Comparison of ENCODE assay signal across 13 cellular contexts in the genomic region with DNA sequence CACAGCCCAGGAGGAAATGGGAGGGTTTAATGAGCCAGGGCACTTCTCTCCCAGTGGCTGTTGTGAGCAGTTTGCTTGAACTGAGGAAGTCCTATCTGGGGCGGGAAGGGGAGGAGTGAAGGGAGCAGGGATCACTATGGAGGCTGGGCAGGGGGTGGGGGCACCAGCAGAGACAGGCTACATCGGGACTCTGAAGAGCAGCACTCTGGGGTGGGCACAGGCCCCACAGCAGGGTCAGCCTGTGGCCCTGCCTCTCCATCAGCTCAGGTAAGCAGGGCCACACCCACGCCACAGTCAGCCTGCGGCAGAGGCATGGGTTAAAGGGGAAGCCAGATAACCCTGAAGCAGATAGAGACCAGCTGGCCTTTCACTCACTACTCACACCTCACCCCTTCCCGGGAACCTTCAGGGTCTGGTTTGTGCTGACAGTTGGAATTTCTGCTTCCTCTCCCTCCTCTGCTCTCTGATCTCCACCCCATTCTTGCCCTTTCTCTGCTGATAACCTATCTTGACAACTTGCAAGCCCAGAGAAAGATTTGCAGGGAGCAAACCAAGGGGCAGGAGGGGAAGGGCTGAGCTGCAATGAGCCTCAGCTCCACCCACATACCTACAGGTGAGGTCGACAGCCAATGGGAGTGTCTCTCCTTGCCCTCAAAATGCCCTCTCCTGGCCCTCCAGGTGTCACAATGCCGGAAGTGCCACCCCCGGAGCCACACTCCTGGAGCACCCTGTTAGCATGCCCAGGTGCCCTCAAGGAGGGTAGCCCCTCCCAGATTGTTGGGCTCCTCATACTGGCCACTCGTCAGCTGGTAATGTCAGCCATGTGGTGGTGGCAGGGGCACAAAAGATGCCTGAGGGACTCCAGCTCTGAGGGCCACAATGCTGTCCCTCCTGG. TPM values are rescaled to one million over a fixed set of nuclear protein-coding genes. Genes with fewer than 3 reads are reported as not detected.
DNase-seq lines count a peak whose midpoint lies in the region; ATAC-seq, FAIRE-seq and TF ChIP-seq lines count a peak whose summit lies in the region.
"Had no signal": no experiment of that assay in that cellular context is flagged by ENCODE, and none has a peak within 500 bp of the region (broad histone marks: within the 10 kb centered on the region; RNA-seq: fewer than 3 reads in every experiment).

No MANE protein-coding gene starts in this region.

- H3K23ac ChIP-seq in H1 (ENCODE audit: insufficient read length): no peak overlapping the region

- no peak overlapping the region for H3K27ac ChIP-seq in H1 (ENCODE audit: low read depth, low read length)
- H3K27ac ChIP-seq in brain microvascular endothelial cell: no peak overlapping the region
- H3K27ac ChIP-seq: C4-2B had no signal

- H4K91ac ChIP-seq in H1 (replicated peaks; ENCODE audit: insufficient read length, low read length): peak overlapping the region; percentile 36

- peaks cover 0 to 6% of the 10 kb centered on the region in 2 donors for H3K36me3 Mint-ChIP-seq in CD14-positive monocyte
- H3K36me3 Mint-ChIP-seq in activated T-cell treated with anti-CD3 and anti-CD28 coated beads, Interleukin-2, amount 50 U/mL, for 72 hours (ENCODE audit: insufficient read depth in 2 of 2): no peaks in the 10 kb centered on the region

- H2BK5ac ChIP-seq in H1 (ENCODE audit: low read depth, low read length): no peak overlapping the region; the same call in 1 of the 2 replicates

- H3K4me1 ChIP-seq in H1 (replicated peaks in 1 of 4; ENCODE audit: control insufficient read depth in 3 of 4, insufficient read depth in 4 of 4, low read length in 3 of 4): peaks cover 0 to 20% (median 6%) of the 10 kb centered on the region in 4 experiments; a peak in 6 of 7 replicates

- intact Hi-C loops in CD14-positive monocyte (cut with micrococcal nuclease): no loop called here

- 0 out of 2 replicates have a peak overlapping the region, but pooled peaks have one; percentile 14 for H2BK12ac ChIP-seq in H1 (ENCODE audit: low read depth, low read length)

- no peaks in the 10 kb centered on the region for H4K20me1 ChIP-seq in H1 (replicated peaks in 1 of 2; ENCODE audit: control insufficient read depth in 1 of 2, insufficient read depth in 2 of 2, low read length in 2 of 2)

- no peaks in the 10 kb centered on the region for H3K36me3 ChIP-seq in H1 (ENCODE audit: control insufficient read depth in 2 of 4, insufficient read depth in 4 of 4, low read length in 3 of 4)
- no peaks in the 10 kb centered on the region for H3K36me3 ChIP-seq in brain microvascular endothelial cell (replicated peaks)

- peak overlapping the region; percentile 87 to 98 (median 93) for H3K27ac Mint-ChIP-seq in CD14-positive monocyte
- no peak overlapping the region for H3K27ac Mint-ChIP-seq in activated T-cell treated with anti-CD3 and anti-CD28 coated beads, Interleukin-2, amount 50 U/mL, for 72 hours

- no peak for TF ChIP-seq CTCF in CD14-positive monocyte (IDR thresholded peaks at IDR 0.05)
- no peak for TF ChIP-seq CTCF in NB4 (IDR thresholded peaks at IDR 0.05; ENCODE audit: low read depth, low read length)
- TF ChIP-seq CTCF in H1 (IDR thresholded peaks at IDR 0.05; ENCODE audit: control extremely low read depth in 1 of 3, insufficient read depth in 1 of 3, low read depth in 1 of 3, low read length in 3 of 3): no peak
- TF ChIP-seq CTCF in brain microvascular endothelial cell (IDR thresholded peaks at IDR 0.05; ENCODE audit: low read depth, low read length, missing control alignments): no peak

- H2AK5ac ChIP-seq in H1 (ENCODE audit: low read depth, low read length): no peak overlapping the region

- H3K79me2 ChIP-seq in H1 (ENCODE audit: control insufficient read depth in 1 of 2, insufficient read depth in 2 of 2, low read length in 2 of 2): no peaks in the 10 kb centered on the region

- H4K8ac ChIP-seq in H1 (ENCODE audit: extremely low read depth, insufficient read depth, low read length): peak overlapping the region; percentile 31; the same call in 1 of the 2 replicates

- no peak for DNase-seq in CD14-positive monocyte (ENCODE audit: low spot score)
- DNase-seq in NB4 (ENCODE audit: low read depth): peak; percentile 20
- peak in 1 of 2 experiments; percentile 49 for DNase-seq in H1 (ENCODE audit: low read depth in 1 of 2, low spot score in 2 of 2)
- DNase-seq in mucosa of gallbladder (ENCODE audit: low spot score): peak; percentile 73
- DNase-seq in brain microvascular endothelial cell: no peak
- no peak for DNase-seq in RCC 7860 (ENCODE audit: low spot score)
- DNase-seq in activated T-cell treated with anti-CD3 and anti-CD28 coated beads, Interleukin-2, amount 50 U/mL, for 72 hours: no peak
- DNase-seq in stimulated activated CD8-positive, alpha-beta memory T cell treated with anti-CD3 and anti-CD28 coated beads, Interleukin-4, amount 100 ng/mL, for 48 hours: no peak
- DNase-seq: activated gamma-delta T cell, kidney had no signal

- H3K9me3 Mint-ChIP-seq in CD14-positive monocyte: peaks cover 0 to 3% (median 0%) of the 10 kb centered on the region in 7 donors
- H3K9me3 Mint-ChIP-seq in activated T-cell treated with anti-CD3 and anti-CD28 coated beads, Interleukin-2, amount 50 U/mL, for 72 hours: no peaks in the 10 kb centered on the region

- no peak overlapping the region for H3K4ac ChIP-seq in H1 (replicated peaks; ENCODE audit: insufficient read length, low read depth, low read length)

- H2BK15ac ChIP-seq in H1 (ENCODE audit: low read length): peak overlapping the region; percentile 31; the same call in 1 of the 2 replicates

- no peak overlapping the region for H3K56ac ChIP-seq in H1 (replicated peaks; ENCODE audit: insufficient read length, low read depth, low read length)

- no peak overlapping the region for H4K5ac ChIP-seq in H1 (ENCODE audit: insufficient read length, low read depth, low read length)

- H3K79me1 ChIP-seq in H1 (ENCODE audit: low read depth, low read length): no peaks in the 10 kb centered on the region

- ATAC-seq in activated T-cell treated with anti-CD3 and anti-CD28 coated beads, Interleukin-2, amount 50 U/mL, for 72 hours (replicated peaks in 1 of 2): no peak

- FAIRE-seq in H1 (lab: Jason Lieb, UNC): no peak
- FAIRE-seq in RCC 7860 (lab: Jason Lieb, UNC): no peak
- FAIRE-seq: endometrium, kidney, TTC549 had no signal

- TF ChIP-seq POLR2A in NB4 (IDR thresholded peaks at IDR 0.05; ENCODE audit: extremely low read depth, insufficient read length) (no peak), H1 (IDR thresholded peaks at IDR 0.05; ENCODE audit: control extremely low read depth in 1 of 2, low read depth in 2 of 2, low read length in 2 of 2) (no peak)

- H3K27me3 Mint-ChIP-seq in CD14-positive monocyte (ENCODE audit: low read depth in 3 of 3): peaks cover 0 to 3% (median 0%) of the 10 kb centered on the region in 3 donors
- H3K27me3 Mint-ChIP-seq in activated T-cell treated with anti-CD3 and anti-CD28 coated beads, Interleukin-2, amount 50 U/mL, for 72 hours (ENCODE audit: low read depth): no peaks in the 10 kb centered on the region

- H3K4me3 ChIP-seq in NB4 (ENCODE audit: low read depth, low read length): no peak overlapping the region
- no peak overlapping the region for H3K4me3 ChIP-seq in H1 (ENCODE audit: extremely low read depth in 1 of 4, insufficient read depth in 2 of 4, low read depth in 3 of 4, low read length in 4 of 4)
- H3K4me3 ChIP-seq in brain microvascular endothelial cell (ENCODE audit: low read depth, low read length): no peak overlapping the region

- CTCF ChIA-PET in H1 (lab: Charles Lee; ENCODE audit: partially characterized antibody): interaction anchor here (0.6 to 2.8 kb wide), 10 partner anchors 9 to 458 kb away, joined by 3 to 17 read pairs (median 4); no protein-coding TSS in a partner anchor

- no peak for TF ChIP-seq EP300 in H1 (IDR thresholded peaks at IDR 0.05; ENCODE audit: borderline replicate concordance in 1 of 2, low read depth in 2 of 2, low read length in 2 of 2)

- 62% methylated on average over 9 of the region's 9 CpGs; no CpG with 5 or more reads in 1 of the 2 experiments for WGBS in H1 (ENCODE audit: extremely low coverage in 1 of 2, insufficient coverage in 1 of 2, insufficient read length in 1 of 2, insufficient replicate concordance in 2 of 2, low coverage in 1 of 2, low lambda C conversion rate in 2 of 2, missing lambda C conversion rate in 1 of 2), 2 experiments

- H3K18ac ChIP-seq in H1 (ENCODE audit: extremely low read depth, low read length): no peak overlapping the region; the same call in 1 of the 2 replicates

- peaks cover 63% of the 10 kb centered on the region for H3K4me1 Mint-ChIP-seq in CD14-positive monocyte
- H3K4me1 Mint-ChIP-seq in activated T-cell treated with anti-CD3 and anti-CD28 coated beads, Interleukin-2, amount 50 U/mL, for 72 hours (ENCODE audit: low read depth): peaks cover 21% of the 10 kb centered on the region

- no peaks in the 10 kb centered on the region for H3K27me3 ChIP-seq in H1 (replicated peaks in 1 of 4; ENCODE audit: control insufficient read depth in 3 of 4, extremely low read depth in 1 of 4, insufficient read depth in 3 of 4, low read length in 3 of 4)
- H3K27me3 ChIP-seq in brain microvascular endothelial cell (replicated peaks): no peaks in the 10 kb centered on the region

- H2AFZ ChIP-seq in H1 (ENCODE audit: low read length): no peak overlapping the region

- no peak overlapping the region for H3K14ac ChIP-seq in H1 (ENCODE audit: insufficient read length)

- no peak for TF ChIP-seq RAD21 in H1 (IDR thresholded peaks at IDR 0.05 in 1 of 2, conservative IDR thresholded peaks at IDR 0.05 in 1 of 2; ENCODE audit: low read depth in 2 of 2, low read length in 2 of 2)

- in situ Hi-C loops in brain microvascular endothelial cell (cut with HindIII; ENCODE audit: low pct_ligation_motif_present, low sequenced_read_pairs): no loop called here

- no peak overlapping the region for H2BK120ac ChIP-seq in H1 (replicated peaks; ENCODE audit: low read depth, low read length)

- no peak overlapping the region; a peak in 1 of 4 replicates for H3K4me2 ChIP-seq in H1 (ENCODE audit: insufficient read depth in 1 of 2, low read depth in 2 of 2, low read length in 2 of 2)

- peak overlapping the region; percentile 82 to 94 for H3K4me3 Mint-ChIP-seq in CD14-positive monocyte
- no peak overlapping the region for H3K4me3 Mint-ChIP-seq in activated T-cell treated with anti-CD3 and anti-CD28 coated beads, Interleukin-2, amount 50 U/mL, for 72 hours

- H2BK20ac ChIP-seq in H1 (ENCODE audit: low read length): peak overlapping the region; percentile 53; the same call in 1 of the 2 replicates

- no peaks in the 10 kb centered on the region; the same call in 1 of the 2 replicates for H3K23me2 ChIP-seq in H1 (ENCODE audit: low read depth, low read length)

- no peaks in the 10 kb centered on the region for H3K9me3 ChIP-seq in H1 (ENCODE audit: insufficient read depth in 2 of 2, low read depth in 1 of 2, low read length in 1 of 2)

- H3K9ac ChIP-seq in H1 (replicated peaks in 1 of 4; ENCODE audit: extremely low read depth in 1 of 4, low read depth in 3 of 4, low read length in 3 of 4): no peak overlapping the region

- POLR2A ChIA-PET in H1 (lab: Charles Lee; ENCODE audit: partially characterized antibody): no interaction called here

RNA-seq across cellular contexts. Expression of a gene that starts 3.7 kb away (rescaled TPM):
- 1 to 10 TPM; 7.8 to 9.9 TPM for polyA plus RNA-seq in CD14-positive monocyte
- total RNA-seq in H1 (2021; fragmentation: NEBNext Ultra II Directional; extraction: Animal tissue kit (Norgen Biotek cat#: 25700)): 0.37 and 0.54 TPM in 2 replicates
- polyA plus RNA-seq in H1 (2011; rRNA removed): 0.20 and 0.39 TPM in 2 replicates
- polyA plus RNA-seq in H1 (2011; cell fraction: cytosol; rRNA removed): 0.16 TPM
- 0.23 TPM for polyA plus RNA-seq in H1 (2011; cell fraction: nucleus; rRNA removed)
- 0.12 to 0.42 TPM (median 0.25 TPM) in 4 replicates for polyA plus RNA-seq in H1 (2012, experiment 1 of 2)
- polyA plus RNA-seq in H1 (2012, experiment 2 of 2): 0.14 TPM
- polyA plus RNA-seq in H1 (2013, experiment 1 of 2): 0.24 TPM
- polyA plus RNA-seq in H1 (2013, experiment 2 of 2): 0.22 TPM
- polyA minus RNA-seq in H1 (2011; rRNA and poly(A)+ RNA removed): 0.13 and 0.20 TPM in 2 replicates
- polyA minus RNA-seq in H1 (2011; cell fraction: cytosol; rRNA and poly(A)+ RNA removed): not detected
- not detected for polyA minus RNA-seq in H1 (2011; cell fraction: nucleus; rRNA and poly(A)+ RNA removed)
- total RNA-seq in mucosa of gallbladder: 4.7 TPM
- not detected for total RNA-seq in activated T-cell treated with anti-CD3 and anti-CD28 coated beads, Interleukin-2, amount 50 U/mL, for 72 hours

Comparison
In these comparisons a context has a peak if more than half of its experiments do, and no peak if none do; other contexts are left out.
1. DNase-seq: peak in NB4 (single experiment) and mucosa of gallbladder (single experiment); none in CD14-positive monocyte (single experiment), brain microvascular endothelial cell (single experiment), RCC 7860 (single experiment), activated T-cell treated with anti-CD3 and anti-CD28 coated beads, Interleukin-2, amount 50 U/mL, for 72 hours (0 of 2) and stimulated activated CD8-positive, alpha-beta memory T cell treated with anti-CD3 and anti-CD28 coated beads, Interleukin-4, amount 100 ng/mL, for 48 hours (single experiment).
2. H3K4me3 Mint-ChIP-seq: peak in CD14-positive monocyte (2 of 2); none in activated T-cell treated with anti-CD3 and anti-CD28 coated beads, Interleukin-2, amount 50 U/mL, for 72 hours (0 of 2).